Comparison of ENCODE assay signal across 8 cellular contexts in genomic region chr2:84894758-84895520, GRCh38.
DNase-seq lines count a peak whose midpoint lies in the region; ATAC-seq and TF ChIP-seq lines count a peak whose summit lies in the region.

No MANE protein-coding gene starts in this region.

- no peak overlapping the region for H3K4me3 ChIP-seq in skeletal muscle cell (ENCODE audit: low read depth, low read length)

- DNase-seq in NCI-H524 treated with DMSO at 0.1 percent for 48 hours (lab: John Stamatoyannopoulos, UW) (peak; percentile 57), dedifferentiated amniotic fluid mesenchymal stem cell (ENCODE audit: extremely low spot score) (peak; percentile 58), skeletal muscle cell (ENCODE audit: low read depth) (peak; percentile 70), NCI-H128 (lab: John Stamatoyannopoulos, UW; ENCODE audit: unreplicated experiment) (no peak), GM10248 (ENCODE audit: extremely low spot score) (no peak), COLO668 (lab: John Stamatoyannopoulos, UW; ENCODE audit: unreplicated experiment) (no peak)

- peak; percentile 26 for ATAC-seq in GM21390 (IDR thresholded peaks at IDR 0.05; ENCODE audit: unreplicated experiment)
- no peak for ATAC-seq in HG03439 (IDR thresholded peaks at IDR 0.05; ENCODE audit: unreplicated experiment)

- POLR2A ChIA-PET in GM10248 (lab: Yijun Ruan, JAX) = no interaction called here

- TF ChIP-seq CTCF in GM10248 (IDR thresholded peaks at IDR 0.05; ENCODE audit: control extremely low read depth, extremely low read depth, low read depth, missing control alignments) = no peak

- CTCF ChIA-PET in GM10248 (lab: Yijun Ruan, JAX) = interaction anchor here (4.0 to 4.1 kb wide), 2 partner anchors 13 to 31 kb away, joined by 20 to 21 read pairs; partner anchors contain the start of gene TRABD2A

Comparison
In these comparisons a context has a peak if more than half of its experiments do, and no peak if none do; other contexts are left out.
1. DNase-seq: peak in NCI-H524 treated with DMSO at 0.1 percent for 48 hours (single experiment), dedifferentiated amniotic fluid mesenchymal stem cell (single experiment) and skeletal muscle cell (single experiment); none in NCI-H128 (single experiment), GM10248 (single experiment) and COLO668 (single experiment).